Comparison of ENCODE assay signal across 9 cellular contexts in the genomic region with DNA sequence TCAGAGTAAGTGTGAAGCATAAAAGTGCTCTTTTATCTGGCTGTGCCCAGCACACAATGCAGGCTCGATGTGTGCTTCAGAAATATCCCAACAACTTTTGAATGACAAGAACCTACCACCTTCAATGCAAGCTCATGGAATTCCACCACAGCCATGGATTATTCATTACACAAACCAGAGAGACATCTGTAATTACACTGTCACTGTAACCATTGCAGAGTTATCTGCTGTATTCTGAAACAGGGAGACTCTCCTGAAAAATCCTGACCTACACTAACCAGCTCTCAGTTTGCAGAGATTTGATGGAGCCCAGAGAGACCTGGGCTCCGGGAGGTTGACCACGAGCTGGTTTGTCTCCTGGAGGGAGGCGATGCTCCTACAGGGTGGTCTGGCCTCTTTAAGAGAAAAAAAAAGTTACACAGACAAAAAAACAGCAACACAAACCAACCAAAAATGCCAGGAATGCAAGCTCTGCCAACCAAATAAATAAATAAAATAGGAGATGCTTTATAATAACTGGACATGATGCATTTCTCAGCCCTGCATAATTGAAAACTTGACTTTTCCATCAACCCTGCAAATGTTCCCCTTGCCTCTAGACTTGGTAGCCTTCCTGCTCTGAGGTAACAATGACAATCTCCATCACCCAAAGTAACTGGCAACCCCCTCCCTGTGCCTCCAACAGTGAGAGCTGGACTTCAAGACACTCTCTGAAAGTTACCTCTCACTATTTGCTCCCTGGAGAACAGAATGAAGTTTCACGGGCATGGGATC.
DNase-seq lines count a peak whose midpoint lies in the region; ATAC-seq, FAIRE-seq and TF ChIP-seq lines count a peak whose summit lies in the region.
"Had no signal": no experiment of that assay in that cellular context is flagged by ENCODE, and none has a peak within 500 bp of the region (broad histone marks: within the 10 kb centered on the region; RNA-seq: fewer than 3 reads in every experiment).

No MANE protein-coding gene starts in this region.

- CTCF ChIA-PET in activated naive CD4-positive, alpha-beta T cell treated with anti-CD3 and anti-CD28 coated beads, Interleukin-2, amount 10 ng/mL, durations not matched to agents 7 days and 5 days (lab: Charles Lee) = interaction anchor here (1.3 to 4.1 kb wide), 11 partner anchors 8 to 313 kb away, joined by 4 to 21 read pairs (median 8); no protein-coding TSS in a partner anchor
- CTCF ChIA-PET in Caco-2 (lab: Charles Lee) = no interaction called here

- intact Hi-C loops in activated T-helper 1 cell treated with anti-CD3 and anti-CD28 coated beads, Interleukin-12 subunit alpha, Interleukin-12 subunit beta, Interleukin-2, Interleukin-4 antibody, amounts not matched to agents 30 ng/mL and 10 ng/mL and 1 ng/mL, durations not matched to agents 14 hours and 24 hours and 36 hours (cut with micrococcal nuclease) = loop anchor here (2.0 kb wide), 3 partner anchors 13 to 479 kb away; no protein-coding TSS in a partner anchor
- intact Hi-C loops in kidney (cut with DNase I) = no loop called here
- intact Hi-C loops in Caco-2 (cut with micrococcal nuclease; ENCODE audit: unreplicated experiment) = no loop called here

- no peak for FAIRE-seq in kidney (lab: Jason Lieb, UNC)
- FAIRE-seq: colon had no signal

- H3K4me1 Mint-ChIP-seq in activated naive CD4-positive, alpha-beta T cell treated with anti-CD3 and anti-CD28 coated beads, Interleukin-2, amount 10 ng/mL, durations not matched to agents 7 days and 5 days = peaks cover 44% of the 10 kb centered on the region
- peaks cover 67% of the 10 kb centered on the region for H3K4me1 Mint-ChIP-seq in activated T-helper 1 cell treated with anti-CD3 and anti-CD28 coated beads, Interleukin-12 subunit alpha, Interleukin-12 subunit beta, Interleukin-2, Interleukin-4 antibody, amounts not matched to agents 30 ng/mL and 10 ng/mL and 1 ng/mL, durations not matched to agents 14 hours and 24 hours and 36 hours (ENCODE audit: low read depth)
- H3K4me1 Mint-ChIP-seq in Caco-2 (ENCODE audit: low read depth, unreplicated experiment) = peaks cover 3% of the 10 kb centered on the region

- H3K4me3 Mint-ChIP-seq in activated naive CD4-positive, alpha-beta T cell treated with anti-CD3 and anti-CD28 coated beads, Interleukin-2, amount 10 ng/mL, durations not matched to agents 7 days and 5 days = peak overlapping the region; percentile 96
- peak overlapping the region; percentile 96 for H3K4me3 Mint-ChIP-seq in activated T-helper 1 cell treated with anti-CD3 and anti-CD28 coated beads, Interleukin-12 subunit alpha, Interleukin-12 subunit beta, Interleukin-2, Interleukin-4 antibody, amounts not matched to agents 30 ng/mL and 10 ng/mL and 1 ng/mL, durations not matched to agents 14 hours and 24 hours and 36 hours
- H3K4me3 Mint-ChIP-seq in Caco-2 (ENCODE audit: unreplicated experiment) = no peak overlapping the region

- H3K9me3 ChIP-seq in kidney (ENCODE audit: control insufficient read depth in 1 of 2, low read length in 2 of 2) (no peaks in the 10 kb centered on the region), upper lobe of left lung (no peaks in the 10 kb centered on the region), Caco-2 (no peaks in the 10 kb centered on the region)

- H3K27me3 ChIP-seq in upper lobe of left lung (no peaks in the 10 kb centered on the region), Caco-2 (replicated peaks; ENCODE audit: control insufficient read depth, insufficient read depth, low read length) (peaks cover 3% of the 10 kb centered on the region)

- H3K4me1 ChIP-seq in kidney (ENCODE audit: control insufficient read depth in 1 of 2, insufficient read depth in 1 of 2, low read depth in 1 of 2, low read length in 2 of 2) = peaks cover 29% of the 10 kb centered on the region in 2 donors
- H3K4me1 ChIP-seq in upper lobe of left lung = peaks cover 30 to 67% (median 45%) of the 10 kb centered on the region in 4 donors
- peaks cover 1% of the 10 kb centered on the region; the same call in 1 of the 2 replicates for H3K4me1 ChIP-seq in Caco-2

- H3K27me3 Mint-ChIP-seq in activated naive CD4-positive, alpha-beta T cell treated with anti-CD3 and anti-CD28 coated beads, Interleukin-2, amount 10 ng/mL, durations not matched to agents 7 days and 5 days = no peaks in the 10 kb centered on the region
- no peaks in the 10 kb centered on the region for H3K27me3 Mint-ChIP-seq in activated T-helper 1 cell treated with anti-CD3 and anti-CD28 coated beads, Interleukin-12 subunit alpha, Interleukin-12 subunit beta, Interleukin-2, Interleukin-4 antibody, amounts not matched to agents 30 ng/mL and 10 ng/mL and 1 ng/mL, durations not matched to agents 14 hours and 24 hours and 36 hours (ENCODE audit: insufficient read depth)
- H3K27me3 Mint-ChIP-seq in Caco-2 (ENCODE audit: insufficient read depth, unreplicated experiment) = peaks cover 31% of the 10 kb centered on the region

- H3K9me3 Mint-ChIP-seq in activated naive CD4-positive, alpha-beta T cell treated with anti-CD3 and anti-CD28 coated beads, Interleukin-2, amount 10 ng/mL, durations not matched to agents 7 days and 5 days = no peaks in the 10 kb centered on the region
- no peaks in the 10 kb centered on the region for H3K9me3 Mint-ChIP-seq in activated T-helper 1 cell treated with anti-CD3 and anti-CD28 coated beads, Interleukin-12 subunit alpha, Interleukin-12 subunit beta, Interleukin-2, Interleukin-4 antibody, amounts not matched to agents 30 ng/mL and 10 ng/mL and 1 ng/mL, durations not matched to agents 14 hours and 24 hours and 36 hours
- no peaks in the 10 kb centered on the region for H3K9me3 Mint-ChIP-seq in Caco-2 (ENCODE audit: unreplicated experiment)

- peak overlapping the region; percentile 100 for H3K27ac Mint-ChIP-seq in activated naive CD4-positive, alpha-beta T cell treated with anti-CD3 and anti-CD28 coated beads, Interleukin-2, amount 10 ng/mL, durations not matched to agents 7 days and 5 days
- peak overlapping the region; percentile 98 for H3K27ac Mint-ChIP-seq in activated T-helper 1 cell treated with anti-CD3 and anti-CD28 coated beads, Interleukin-12 subunit alpha, Interleukin-12 subunit beta, Interleukin-2, Interleukin-4 antibody, amounts not matched to agents 30 ng/mL and 10 ng/mL and 1 ng/mL, durations not matched to agents 14 hours and 24 hours and 36 hours
- no peak overlapping the region for H3K27ac Mint-ChIP-seq in Caco-2 (ENCODE audit: unreplicated experiment)

- H3K4me3 ChIP-seq in kidney (ENCODE audit: low read length in 2 of 2) (peak overlapping the region; percentile 69 to 85), upper lobe of left lung (peak overlapping the region in 3 of 4 donors; percentile 52 to 79 (median 75)), Caco-2 (ENCODE audit: low read depth, low read length) (no peak overlapping the region)

- POLR2A ChIA-PET in Caco-2 (lab: Charles Lee) = no interaction called here

- H3K36me3 ChIP-seq in kidney (ENCODE audit: control insufficient read depth in 1 of 2, insufficient read depth in 2 of 2, low read length in 2 of 2) (peaks cover 0 to 8% of the 10 kb centered on the region in 2 donors), upper lobe of left lung (peaks cover 0 to 5% (median 0%) of the 10 kb centered on the region in 4 donors), Caco-2 (ENCODE audit: control insufficient read depth, insufficient read depth, low read length) (no peaks in the 10 kb centered on the region)

- TF ChIP-seq CTCF in kidney (IDR thresholded peaks at IDR 0.05; ENCODE audit: borderline replicate concordance, extremely low read depth, insufficient read depth) = no peak
- TF ChIP-seq CTCF in upper lobe of left lung (IDR thresholded peaks at IDR 0.05) = no peak
- TF ChIP-seq CTCF in Caco-2 (IDR thresholded peaks at IDR 0.05; ENCODE audit: insufficient read depth in 1 of 2, low read depth in 1 of 2, low read length in 1 of 2, severe bottlenecking in 1 of 2, unreplicated experiment in 1 of 2) = no peak

- WGBS in upper lobe of left lung, 2 donors = 34 to 61% methylated on average over 5 of the region's 5 CpGs

- H3K36me3 Mint-ChIP-seq in activated naive CD4-positive, alpha-beta T cell treated with anti-CD3 and anti-CD28 coated beads, Interleukin-2, amount 10 ng/mL, durations not matched to agents 7 days and 5 days = peaks cover 89% of the 10 kb centered on the region
- peaks cover 82% of the 10 kb centered on the region for H3K36me3 Mint-ChIP-seq in activated T-helper 1 cell treated with anti-CD3 and anti-CD28 coated beads, Interleukin-12 subunit alpha, Interleukin-12 subunit beta, Interleukin-2, Interleukin-4 antibody, amounts not matched to agents 30 ng/mL and 10 ng/mL and 1 ng/mL, durations not matched to agents 14 hours and 24 hours and 36 hours (ENCODE audit: low read depth)
- no peaks in the 10 kb centered on the region for H3K36me3 Mint-ChIP-seq in Caco-2 (ENCODE audit: insufficient read depth, unreplicated experiment)

- TF ChIP-seq EP300 in upper lobe of left lung (IDR thresholded peaks at IDR 0.05) = no peak

- BruUV-seq in Caco-2 (replicated peaks; lab: Mats Ljungman, UMichigan) = no TSS peak

- H3K9ac ChIP-seq in kidney (ENCODE audit: low read length in 2 of 2) = peak overlapping the region; percentile 54 to 62

- no peak for TF ChIP-seq POLR2A in upper lobe of left lung (IDR thresholded peaks at IDR 0.05)

- ATAC-seq in upper lobe of left lung (ENCODE audit: low FRiP score in 2 of 2) = no peak
- no peak for ATAC-seq in HG03135 (IDR thresholded peaks at IDR 0.05; ENCODE audit: unreplicated experiment)

- H3K27ac ChIP-seq in kidney (ENCODE audit: low read depth in 2 of 2, low read length in 2 of 2) = peak overlapping the region; percentile 35 to 49
- peak overlapping the region; percentile 93 to 98 (median 98) for H3K27ac ChIP-seq in upper lobe of left lung

- no peak for DNase-seq in activated naive CD4-positive, alpha-beta T cell treated with anti-CD3 and anti-CD28 coated beads, Interleukin-2, amount 10 ng/mL, durations not matched to agents 7 days and 5 days
- DNase-seq in activated naive CD4-positive, alpha-beta T cell treated with anti-CD3 and anti-CD28 coated beads, Interleukin-2, amount 50 U/mL, for 16 hours = no peak
- DNase-seq in activated T-helper 1 cell treated with anti-CD3 and anti-CD28 coated beads, Interleukin-12 subunit alpha, Interleukin-12 subunit beta, Interleukin-2, Interleukin-4 antibody, amounts not matched to agents 30 ng/mL and 10 ng/mL and 1 ng/mL, durations not matched to agents 14 hours and 24 hours and 36 hours (ENCODE audit: low spot score) = no peak
- DNase-seq in kidney = no peak
- no peak for DNase-seq in upper lobe of left lung
- DNase-seq in nucleus accumbens (lab: John Stamatoyannopoulos, UW) = no peak
- DNase-seq in Caco-2 = no peak
